Comparison of ENCODE assay signal across 18 cellular contexts in the genomic region with DNA sequence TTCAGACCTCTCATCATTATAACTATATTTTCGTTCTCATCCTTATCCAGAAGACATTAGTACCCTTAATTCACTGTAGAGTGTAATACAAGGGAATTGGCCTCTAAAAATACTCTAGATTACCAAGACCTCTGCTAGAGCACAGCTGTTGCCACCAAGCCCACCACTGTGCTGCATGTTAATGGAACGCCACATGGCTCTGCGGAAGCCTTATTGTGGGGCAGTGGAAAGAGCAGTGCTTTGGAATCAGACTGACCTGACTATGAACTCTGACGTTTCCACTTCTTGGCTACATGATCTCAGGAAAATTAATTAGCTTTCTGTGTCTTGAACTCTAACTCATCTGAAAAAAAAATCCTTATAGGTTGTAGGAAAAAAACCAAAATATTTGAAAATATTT.
"Had no signal": no experiment of that assay in that cellular context is flagged by ENCODE, and none has a peak within 500 bp of the region (broad histone marks: within the 10 kb centered on the region; RNA-seq: fewer than 3 reads in every experiment).

No MANE protein-coding gene starts in this region.

- ATAC-seq: SK-N-SH treated with all-trans-retinoic acid at 6 μM for 48 hours had no signal

- DNase-seq: KBM-7, MV-4-11, NCI-H1048, NCI-H1105, NCI-H1417, NCI-H1436 treated with DMSO at 0.1 percent for 48 hours, NCI-H1694, NCI-H187 treated with DMSO at 0.1 percent for 48 hours, NCI-H2029 treated with DMSO at 0.1 percent for 48 hours, NCI-H2171 treated with DMSO at 0.1 percent for 48 hours, NCI-H345, NCI-H446 treated with DMSO at 0.1 percent for 48 hours, NCI-H510A treated with DMSO at 0.1 percent for 48 hours, NCI-H526, Right ventricle myocardium superior, RPMI8226, SIG-M5 had no signal
